ENCODE assay signal across 11 cellular contexts in the genomic region with DNA sequence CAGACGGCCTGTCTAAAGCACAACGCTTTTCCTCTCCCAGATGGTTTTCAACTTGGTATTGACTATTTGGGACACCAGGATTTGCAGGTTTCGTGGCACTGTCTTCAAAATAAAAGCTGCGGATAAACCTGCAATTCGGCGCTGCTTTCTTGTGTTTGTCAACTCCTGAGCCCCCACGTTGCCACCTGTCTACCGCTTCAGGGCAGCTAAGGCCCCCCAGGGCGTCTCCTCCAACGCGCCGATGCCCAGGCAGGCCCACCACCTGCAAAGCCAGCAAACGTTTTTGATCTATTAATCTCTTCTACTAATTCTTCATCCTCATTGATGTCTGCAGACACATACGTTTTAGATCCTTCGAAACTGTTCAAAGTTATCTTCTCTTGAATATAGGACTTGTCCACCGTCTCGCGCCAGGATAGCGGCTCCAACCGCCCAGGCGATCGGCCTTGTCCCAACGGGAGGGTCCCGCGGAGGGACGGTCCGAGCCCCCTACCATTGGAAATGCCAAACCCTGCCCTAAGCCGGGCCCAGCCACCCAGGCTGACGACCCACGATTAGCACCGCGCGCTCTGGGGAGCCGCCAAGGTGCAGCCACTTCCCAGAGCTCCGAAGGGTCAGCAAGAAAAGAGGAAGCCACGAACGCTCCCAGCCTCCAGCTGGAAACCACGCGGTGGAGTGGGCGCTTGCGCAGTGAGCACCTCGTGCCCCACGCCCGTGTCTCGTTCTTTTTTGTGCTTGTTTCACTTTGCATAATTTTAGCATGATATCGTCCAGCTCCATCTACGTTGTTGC. TPM values are rescaled to one million over a fixed set of nuclear protein-coding genes. Genes with fewer than 3 reads are reported as not detected.
"Had no signal": no experiment of that assay in that cellular context is flagged by ENCODE, and none has a peak within 500 bp of the region (broad histone marks: within the 10 kb centered on the region; RNA-seq: fewer than 3 reads in every experiment).

No MANE protein-coding gene starts in this region.

- ATAC-seq: GM23338, HCT116, HepG2 had no signal

- H3K27me3 Mint-ChIP-seq: IgD-negative memory B cell had no signal

- H3K4me3 ChIP-seq: GM23338, HAP-1 had no signal

- H3K27ac ChIP-seq: HL-60 had no signal

- H3K9me3 ChIP-seq: HAP-1 had no signal

- H3K4me1 ChIP-seq: HAP-1 had no signal

- DNase-seq: H7, HFFc6, KG1 had no signal

- H3K4me3 Mint-ChIP-seq: GM23338, HFFc6 had no signal

- H3K27ac Mint-ChIP-seq: GM23338, HFFc6, IgD-negative memory B cell had no signal

- H3K36me3 ChIP-seq: HAP-1 had no signal

- H3K4me1 Mint-ChIP-seq: GM23338 had no signal

RNA-seq across cellular contexts. Expression of a gene that starts 23.4 kb away (rescaled TPM):
- total RNA-seq: GM23338, H4, H7, HepG2, HFFc6, HT1080 had no signal
- polyA plus RNA-seq: GM23338, HepG2, IgD-negative memory B cell had no signal

RNA-seq across cellular contexts. Expression of a gene that starts 32.9 kb away (rescaled TPM):
- total RNA-seq: GM23338, H4, H7, HepG2, HFFc6, HT1080 had no signal
- polyA plus RNA-seq: GM23338, HepG2, IgD-negative memory B cell had no signal

RNA-seq across cellular contexts. Expression of a gene that starts 36.3 kb away (rescaled TPM):
- total RNA-seq: H4, HepG2, HT1080 had no signal
- polyA plus RNA-seq: HepG2 had no signal
